In the genomic region with DNA sequence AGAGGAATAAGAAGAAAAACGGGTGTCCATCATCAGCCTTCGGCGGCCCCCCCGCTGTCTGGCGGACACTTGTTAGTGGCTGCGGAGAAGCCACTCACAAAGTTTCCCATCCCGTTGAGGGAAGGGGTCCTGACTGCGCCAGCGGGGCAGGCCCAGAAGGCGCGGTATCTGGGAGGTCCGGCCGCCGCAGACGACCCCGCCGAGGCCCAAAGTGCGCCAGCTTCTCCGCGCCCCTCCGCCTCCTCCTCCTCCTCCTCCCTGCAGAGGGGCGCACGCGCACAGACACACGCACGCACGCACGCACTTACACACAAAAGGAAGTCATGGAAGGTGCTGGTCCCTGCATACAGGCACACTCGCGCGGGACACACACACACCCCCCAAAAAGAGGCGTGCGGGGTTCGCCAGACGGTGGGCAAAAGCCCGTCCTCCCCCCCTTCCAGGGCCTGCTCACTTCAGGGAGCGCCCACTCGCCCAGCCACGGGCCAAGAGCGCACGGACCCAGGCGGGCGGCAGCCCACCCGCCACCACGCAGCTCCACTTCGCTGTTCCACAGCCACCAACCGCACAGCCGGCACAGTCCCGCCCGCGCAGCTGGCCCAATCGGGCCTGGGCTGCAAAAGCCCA, we compare ENCODE assay signal across 8 cellular contexts. TPM values are rescaled to one million over a fixed set of nuclear protein-coding genes. Genes with fewer than 3 reads are reported as not detected.
A peak's percentile ranks its signal among the peaks of the same experiment; 100 is the strongest.
DNase-seq lines count a peak whose midpoint lies in the region; ATAC-seq and TF ChIP-seq lines count a peak whose summit lies in the region.

No MANE protein-coding gene starts in this region.

- no peak overlapping the region for H2AFZ ChIP-seq in trophoblast cell (ENCODE audit: insufficient read depth, low read length, poor library complexity)

- peak overlapping the region; percentile 78 for H3K4me2 ChIP-seq in trophoblast cell (ENCODE audit: low read length)

- in situ Hi-C loops in Caki2 (cut with HindIII; ENCODE audit: low pct_unique_long_range_greater_than_20kb, low sequenced_read_pairs) = no loop called here

- no peak overlapping the region for H2AK5ac ChIP-seq in trophoblast cell (ENCODE audit: low read length)

- H3K18ac ChIP-seq in trophoblast cell (ENCODE audit: low read length) = peak overlapping the region; percentile 49

- TF ChIP-seq POLR2A in vagina (IDR thresholded peaks at IDR 0.05) = no peak

- H3K9me3 ChIP-seq in trophoblast cell (ENCODE audit: insufficient read depth, low read depth, low read length) (no peaks in the 10 kb centered on the region), vagina (no peaks in the 10 kb centered on the region)

- H3K27me3 ChIP-seq in trophoblast cell (ENCODE audit: insufficient read depth, low read length) = no peaks in the 10 kb centered on the region
- no peaks in the 10 kb centered on the region for H3K27me3 ChIP-seq in vagina

- H2BK5ac ChIP-seq in trophoblast cell (ENCODE audit: low read depth, low read length, poor library complexity) = no peak overlapping the region

- TF ChIP-seq CTCF in vagina (IDR thresholded peaks at IDR 0.05) = no peak

- H3K14ac ChIP-seq in trophoblast cell (ENCODE audit: low read length) = no peak overlapping the region

- H3K4ac ChIP-seq in trophoblast cell (ENCODE audit: low read depth, low read length) = peak overlapping the region; percentile 48

- H3K79me2 ChIP-seq in trophoblast cell (ENCODE audit: control insufficient read depth, insufficient read depth, low read length, poor library complexity) = peaks cover 5% of the 10 kb centered on the region

- intact Hi-C loops in vagina (cut with DNase I) = no loop called here

- H3K9ac ChIP-seq in trophoblast cell (ENCODE audit: low read length) = peak overlapping the region; percentile 50

- DNase-seq in Caki2 (ENCODE audit: low read depth) (peak; percentile 76), NCI-H748 treated with DMSO at 0.1 percent for 48 hours (lab: John Stamatoyannopoulos, UW) (peak; percentile 1), glomerular visceral epithelial cell (ENCODE audit: extremely low spot score) (peak; percentile 57), trophoblast cell (no peak), vagina (ENCODE audit: extremely low spot score in 2 of 2) (no peak), NCI-H187 (lab: John Stamatoyannopoulos, UW) (no peak)
- DNase-seq in activated T-helper 9 cell treated with anti-CD3 and anti-CD28 coated beads, Interleukin-2, amount 50 U/mL, for 16 hours (ENCODE audit: low read depth) = peak; percentile 16

- peak overlapping the region; percentile 49 for H4K91ac ChIP-seq in trophoblast cell (ENCODE audit: low read depth, low read length)

- peak overlapping the region; percentile 74 for H3K4me3 ChIP-seq in trophoblast cell (ENCODE audit: low read depth, low read length)
- H3K4me3 ChIP-seq in vagina = peak overlapping the region; percentile 51 to 56

- no peak overlapping the region for H2BK12ac ChIP-seq in trophoblast cell (ENCODE audit: low read length)

- H4K8ac ChIP-seq in trophoblast cell (ENCODE audit: low read depth, low read length) = peak overlapping the region; percentile 5

- H3K23ac ChIP-seq in trophoblast cell (ENCODE audit: low read length) = no peak overlapping the region

- WGBS in trophoblast cell (ENCODE audit: extremely low coverage, insufficient coverage, insufficient read length) = no CpG with 5 or more reads among the region's 52 CpGs

- no peak overlapping the region for H2BK120ac ChIP-seq in trophoblast cell (ENCODE audit: insufficient read depth, low read length, poor library complexity)

- H3K36me3 ChIP-seq in trophoblast cell (ENCODE audit: control insufficient read depth in 1 of 2, insufficient read depth in 2 of 2, low read length in 2 of 2) = no peaks in the 10 kb centered on the region
- H3K36me3 ChIP-seq in vagina = no peaks in the 10 kb centered on the region

- peak overlapping the region; percentile 74 for H4K12ac ChIP-seq in trophoblast cell (ENCODE audit: low read depth, low read length)

- no peaks in the 10 kb centered on the region for H3K4me1 ChIP-seq in trophoblast cell (ENCODE audit: control insufficient read depth in 1 of 2, insufficient read depth in 2 of 2, low read length in 2 of 2)
- H3K4me1 ChIP-seq in vagina = peaks cover 28% of the 10 kb centered on the region

- peak; percentile 74 for ATAC-seq in GM21723 (IDR thresholded peaks at IDR 0.05; ENCODE audit: unreplicated experiment)

- no peak overlapping the region for H3K27ac ChIP-seq in trophoblast cell (ENCODE audit: low read depth, low read length)
- H3K27ac ChIP-seq in vagina = peak overlapping the region; percentile 68

- no peaks in the 10 kb centered on the region for H3K79me1 ChIP-seq in trophoblast cell (ENCODE audit: low read length)

RNA-seq across cellular contexts. Expression of gene ZNF148, which starts 18.0 kb away (rescaled TPM):
- 15.2 and 21.3 TPM in 2 replicates for total RNA-seq in Caki2 (2014; rRNA removed; shearing (Covaris generic); ENCODE audit: low replicate concordance)
- 16.7 and 17.6 TPM in 2 replicates for polyA plus RNA-seq in trophoblast cell (2013)
- total RNA-seq in vagina = 16.5 TPM

Comparison
In these comparisons a context has a peak if more than half of its experiments do, and no peak if none do; other contexts are left out.
1. DNase-seq: peak in Caki2 (single experiment), NCI-H748 treated with DMSO at 0.1 percent for 48 hours (single experiment), activated T-helper 9 cell treated with anti-CD3 and anti-CD28 coated beads, Interleukin-2, amount 50 U/mL, for 16 hours (single experiment) and glomerular visceral epithelial cell (single experiment); none in trophoblast cell (0 of 2), vagina (0 of 2) and NCI-H187 (0 of 2).